Comparison of ENCODE assay signal across 8 cellular contexts in the genomic region with DNA sequence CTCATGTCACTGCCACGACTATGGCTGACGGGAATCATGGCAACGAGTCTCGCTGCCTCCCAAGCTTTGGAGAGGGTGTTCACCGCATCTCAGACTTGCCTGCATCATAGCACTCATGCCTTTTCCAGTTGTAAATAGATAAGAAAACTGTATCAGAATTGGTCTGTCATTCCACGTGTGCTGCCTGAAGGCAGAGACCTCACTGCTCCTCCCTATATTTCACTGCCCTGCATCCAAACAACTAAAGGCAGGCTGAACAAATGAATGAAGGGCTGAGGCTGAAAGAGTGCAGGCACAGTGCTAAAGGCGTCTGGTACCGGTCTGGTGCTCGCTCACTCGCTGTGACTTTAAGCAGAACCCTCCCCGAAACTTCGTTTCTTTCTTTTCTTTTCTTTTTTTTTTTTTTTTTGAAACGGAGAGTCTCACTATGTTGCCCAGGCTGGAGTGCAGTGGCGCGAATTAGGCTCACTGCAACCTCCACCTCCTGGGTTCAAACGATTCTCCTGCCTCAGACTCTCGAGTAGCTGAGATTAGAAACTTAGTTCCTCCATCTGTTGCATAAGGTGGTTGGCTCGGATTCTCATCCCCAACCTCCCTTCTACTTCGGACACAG. TPM values are rescaled to one million over a fixed set of nuclear protein-coding genes. Genes with fewer than 3 reads are reported as not detected.
DNase-seq lines count a peak whose midpoint lies in the region; TF ChIP-seq lines count a peak whose summit lies in the region.

No MANE protein-coding gene starts in this region.

- H3K9ac ChIP-seq in smooth muscle cell (ENCODE audit: low read depth), result peak overlapping the region; percentile 30

- POLR2A ChIA-PET in Caco-2 (lab: Charles Lee), result interaction anchor here (0.8 to 1.4 kb wide), 3 partner anchors 167 to 318 kb away, joined by 3 to 9 read pairs (median 3); no protein-coding TSS in a partner anchor

- peak overlapping the region; percentile 98 for H3K4me3 Mint-ChIP-seq in Caco-2 (ENCODE audit: unreplicated experiment)

- peaks cover 22% of the 10 kb centered on the region for H3K79me2 ChIP-seq in smooth muscle cell (ENCODE audit: low read depth)

- TF ChIP-seq CTCF in Caco-2 (IDR thresholded peaks at IDR 0.05; ENCODE audit: insufficient read depth in 1 of 2, low read depth in 1 of 2, low read length in 1 of 2, severe bottlenecking in 1 of 2, unreplicated experiment in 1 of 2) (no peak), WI38 (IDR thresholded peaks at IDR 0.05; ENCODE audit: low read depth, low read length) (no peak), right atrium auricular region (IDR thresholded peaks at IDR 0.05) (no peak), smooth muscle cell (IDR thresholded peaks at IDR 0.05; ENCODE audit: borderline replicate concordance, insufficient read depth, poor library complexity, severe bottlenecking) (no peak)

- 0 out of 2 replicates have a peak, but pooled peaks cover 5% of the 10 kb centered on the region for H3K4me1 ChIP-seq in Caco-2
- peaks cover 10% of the 10 kb centered on the region for H3K4me1 ChIP-seq in HAP-1
- peaks cover 0 to 10% of the 10 kb centered on the region in 2 donors for H3K4me1 ChIP-seq in right atrium auricular region
- no peaks in the 10 kb centered on the region for H3K4me1 ChIP-seq in smooth muscle cell (ENCODE audit: low read depth)

- H3K9me3 Mint-ChIP-seq in Caco-2 (ENCODE audit: unreplicated experiment), result no peaks in the 10 kb centered on the region

- intact Hi-C loops in Caco-2 (cut with micrococcal nuclease; ENCODE audit: unreplicated experiment), result loop anchor here (1.0 to 5.0 kb wide), 2 partner anchors 26 to 149 kb away; partner anchors contain the start of gene UROD

- peak overlapping the region; percentile 96 for H3K27ac Mint-ChIP-seq in Caco-2 (ENCODE audit: unreplicated experiment)

- no peak for DNase-seq in Caco-2
- DNase-seq in HAP-1 (ENCODE audit: low spot score in 2 of 2), result peak in 1 of 2 experiments; percentile 23
- DNase-seq in right atrium auricular region (ENCODE audit: low spot score), result no peak
- no peak for DNase-seq in smooth muscle cell (lab: John Stamatoyannopoulos, UW; ENCODE audit: unreplicated experiment)
- no peak for DNase-seq in NCI-H2227 treated with DMSO at 0.1 percent for 48 hours (lab: John Stamatoyannopoulos, UW)
- DNase-seq in midbrain (lab: John Stamatoyannopoulos, UW), result no peak
- no peak for DNase-seq in stimulated activated CD4-positive, alpha-beta T cell treated with anti-CD3 and anti-CD28 coated beads, Interleukin-12 subunit alpha, Interleukin-12 subunit beta, amount 100 ng/mL, for 4 hours

- CTCF ChIA-PET in Caco-2 (lab: Charles Lee), result no interaction called here

- no peaks in the 10 kb centered on the region for H3F3A ChIP-seq in smooth muscle cell (ENCODE audit: low read depth)

- H3K4me3 ChIP-seq in Caco-2 (ENCODE audit: low read depth, low read length) (peak overlapping the region; percentile 76), HAP-1 (peak overlapping the region; percentile 73), WI38 (ENCODE audit: low read depth, low read length) (peak overlapping the region; percentile 93), right atrium auricular region (peak overlapping the region; percentile 85 to 97), smooth muscle cell (peak overlapping the region; percentile 63)

- H3K27ac ChIP-seq in right atrium auricular region, result peak overlapping the region; percentile 71 to 73
- H3K27ac ChIP-seq in smooth muscle cell (ENCODE audit: low read depth), result no peak overlapping the region

- no peaks in the 10 kb centered on the region for H3K9me3 ChIP-seq in Caco-2
- no peaks in the 10 kb centered on the region for H3K9me3 ChIP-seq in HAP-1
- no peaks in the 10 kb centered on the region for H3K9me3 ChIP-seq in right atrium auricular region
- H3K9me3 ChIP-seq in smooth muscle cell (replicated peaks; ENCODE audit: low read depth), result no peaks in the 10 kb centered on the region

- 15% methylated on average over 18 of the region's 19 CpGs for WGBS in smooth muscle cell (ENCODE audit: low lambda C conversion rate)

- no peaks in the 10 kb centered on the region for H3K4me1 Mint-ChIP-seq in Caco-2 (ENCODE audit: low read depth, unreplicated experiment)

- H3K4me2 ChIP-seq in smooth muscle cell, result peak overlapping the region; percentile 93

- BruUV-seq in Caco-2 (replicated peaks; lab: Mats Ljungman, UMichigan), result TSS peak; percentile 69

- peak overlapping the region; percentile 85 for H2AFZ ChIP-seq in smooth muscle cell (ENCODE audit: low read depth)

- no peaks in the 10 kb centered on the region for H3K27me3 Mint-ChIP-seq in Caco-2 (ENCODE audit: insufficient read depth, unreplicated experiment)

- H3K36me3 Mint-ChIP-seq in Caco-2 (ENCODE audit: insufficient read depth, unreplicated experiment), result no peaks in the 10 kb centered on the region

- in situ Hi-C loops in HAP-1 (cut with MboI; ENCODE audit: low sequenced_read_pairs), result no loop called here

- no peaks in the 10 kb centered on the region for H4K20me1 ChIP-seq in smooth muscle cell (ENCODE audit: low read depth)

- no peaks in the 10 kb centered on the region for H3K36me3 ChIP-seq in Caco-2 (ENCODE audit: control insufficient read depth, insufficient read depth, low read length)
- peaks cover 8% of the 10 kb centered on the region for H3K36me3 ChIP-seq in HAP-1 (replicated peaks)
- peaks cover 6% of the 10 kb centered on the region for H3K36me3 ChIP-seq in right atrium auricular region
- H3K36me3 ChIP-seq in smooth muscle cell (ENCODE audit: low read depth), result no peaks in the 10 kb centered on the region

- no peaks in the 10 kb centered on the region for H3K27me3 ChIP-seq in Caco-2 (replicated peaks; ENCODE audit: control insufficient read depth, insufficient read depth, low read length)
- no peaks in the 10 kb centered on the region for H3K27me3 ChIP-seq in HAP-1 (ENCODE audit: low read depth)
- no peaks in the 10 kb centered on the region for H3K27me3 ChIP-seq in right atrium auricular region
- no peaks in the 10 kb centered on the region for H3K27me3 ChIP-seq in smooth muscle cell (ENCODE audit: low read depth)

RNA-seq across cellular contexts. Expression of gene EIF2B3, which starts 0.5 kb away (rescaled TPM):
- total RNA-seq in Caco-2 (2022) (22.5 and 24.3 TPM in 2 replicates), right atrium auricular region (10 to 100 TPM; 21.6 to 26.5 TPM), smooth muscle cell (22.0 and 29.8 TPM in 2 replicates)
- 24.2 and 26.9 TPM in 2 replicates for polyA plus RNA-seq in smooth muscle cell

RNA-seq across cellular contexts. Expression of gene HECTD3, which starts 25.3 kb away (rescaled TPM):
- total RNA-seq in Caco-2 (2022) (28.8 and 29.4 TPM in 2 replicates), right atrium auricular region (10 to 100 TPM; 13.0 to 15.6 TPM), smooth muscle cell (22.1 and 22.7 TPM in 2 replicates)
- polyA plus RNA-seq in smooth muscle cell, result 34.6 and 41.7 TPM in 2 replicates

RNA-seq across cellular contexts. Expression of gene UROD, which starts 26.2 kb away (rescaled TPM):
- 44.8 and 54.3 TPM in 2 replicates for total RNA-seq in Caco-2 (2022)
- 10 to 100 TPM; 56.7 to 63.0 TPM for total RNA-seq in right atrium auricular region
- total RNA-seq in smooth muscle cell, result 53.7 and 82.4 TPM in 2 replicates
- 122 and 123 TPM in 2 replicates for polyA plus RNA-seq in smooth muscle cell
